In genomic region chr13:47672982-47673670, GRCh38 we compare ENCODE assay signal across 14 cellular contexts.
DNase-seq lines count a peak whose midpoint lies in the region; ATAC-seq and TF ChIP-seq lines count a peak whose summit lies in the region.
"Had no signal": no experiment of that assay in that cellular context is flagged by ENCODE, and none has a peak within 500 bp of the region (broad histone marks: within the 10 kb centered on the region; RNA-seq: fewer than 3 reads in every experiment).

No MANE protein-coding gene starts in this region.

- H3K4me1 ChIP-seq in prostate gland (replicated peaks) = no peaks in the 10 kb centered on the region

- no peak overlapping the region for H3K4me3 Mint-ChIP-seq in mesothelial cell of epicardium
- no peak overlapping the region for H3K4me3 Mint-ChIP-seq in activated T-helper 17 cell treated with anti-CD3 and anti-CD28 coated beads, Interleukin-2, amount 50 U/mL, for 72 hours
- H3K4me3 Mint-ChIP-seq: activated naive CD4-positive, alpha-beta T cell treated with anti-CD3 and anti-CD28 coated beads for 36 hours; B cell; endodermal cell had no signal

- H3K27me3 Mint-ChIP-seq in mesothelial cell of epicardium (ENCODE audit: low read depth) = peaks cover 5% of the 10 kb centered on the region
- H3K27me3 Mint-ChIP-seq in activated T-helper 17 cell treated with anti-CD3 and anti-CD28 coated beads, Interleukin-2, amount 50 U/mL, for 72 hours = no peaks in the 10 kb centered on the region
- H3K27me3 Mint-ChIP-seq: B cell had no signal

- H3K36me3 ChIP-seq in prostate gland = no peaks in the 10 kb centered on the region

- TF ChIP-seq POLR2A in prostate gland (IDR thresholded peaks at IDR 0.05) = no peak

- no peaks in the 10 kb centered on the region for H3K36me3 Mint-ChIP-seq in mesothelial cell of epicardium
- H3K36me3 Mint-ChIP-seq in activated T-helper 17 cell treated with anti-CD3 and anti-CD28 coated beads, Interleukin-2, amount 50 U/mL, for 72 hours (ENCODE audit: low read depth) = no peaks in the 10 kb centered on the region

- no peaks in the 10 kb centered on the region for H3K9me3 Mint-ChIP-seq in mesothelial cell of epicardium
- H3K9me3 Mint-ChIP-seq in activated T-helper 17 cell treated with anti-CD3 and anti-CD28 coated beads, Interleukin-2, amount 50 U/mL, for 72 hours = no peaks in the 10 kb centered on the region
- H3K9me3 Mint-ChIP-seq: activated naive CD4-positive, alpha-beta T cell treated with anti-CD3 and anti-CD28 coated beads for 36 hours; endodermal cell had no signal

- no peak for ATAC-seq in GM18907 (IDR thresholded peaks at IDR 0.05; ENCODE audit: unreplicated experiment)
- ATAC-seq in activated T-helper 17 cell treated with anti-CD3 and anti-CD28 coated beads, Interleukin-2, amount 50 U/mL, for 72 hours (replicated peaks) = no peak
- ATAC-seq in HG02938 (IDR thresholded peaks at IDR 0.05; ENCODE audit: unreplicated experiment) = no peak

- H3K4me3 ChIP-seq in prostate gland = no peak overlapping the region

- peak overlapping the region; percentile 62 for H3K27ac Mint-ChIP-seq in mesothelial cell of epicardium
- no peak overlapping the region for H3K27ac Mint-ChIP-seq in activated T-helper 17 cell treated with anti-CD3 and anti-CD28 coated beads, Interleukin-2, amount 50 U/mL, for 72 hours
- H3K27ac Mint-ChIP-seq: activated naive CD4-positive, alpha-beta T cell treated with anti-CD3 and anti-CD28 coated beads for 36 hours; B cell; endodermal cell had no signal

- H3K4me1 Mint-ChIP-seq in mesothelial cell of epicardium = peaks cover 16% of the 10 kb centered on the region
- no peaks in the 10 kb centered on the region for H3K4me1 Mint-ChIP-seq in activated T-helper 17 cell treated with anti-CD3 and anti-CD28 coated beads, Interleukin-2, amount 50 U/mL, for 72 hours
- H3K4me1 Mint-ChIP-seq: B cell had no signal

- H3K27ac ChIP-seq in prostate gland = no peak overlapping the region

- DNase-seq in AG08395 (ENCODE audit: low spot score) (peak; percentile 86), NCI-H226 (peak; percentile 87), epidermal melanocyte (ENCODE audit: insufficient read length, low spot score) (peak; percentile 57), mesothelial cell of epicardium (ENCODE audit: low spot score in 2 of 2, unreplicated experiment in 2 of 2) (no peak), prostate gland (ENCODE audit: low spot score) (no peak)
- DNase-seq: activated CD4-positive, CD25-positive, alpha-beta regulatory T cell treated with anti-CD3 and anti-CD28 coated beads, Interleukin-2, amount 50 U/mL, for 72 hours; activated naive CD4-positive, alpha-beta T cell treated with anti-CD3 and anti-CD28 coated beads for 36 hours; endodermal cell; NCI-H2171 treated with DMSO at 0.1 percent for 48 hours; SHP77 treated with DMSO at 0.1 percent for 48 hours had no signal

- no peak for TF ChIP-seq CTCF in mesothelial cell of epicardium (IDR thresholded peaks at IDR 0.05; ENCODE audit: unreplicated experiment)
- TF ChIP-seq CTCF in prostate gland (IDR thresholded peaks at IDR 0.05) = no peak

- intact Hi-C loops in prostate gland (cut with DNase I) = no loop called here

- no peaks in the 10 kb centered on the region for H3K9me3 ChIP-seq in prostate gland

- H3K27me3 ChIP-seq in prostate gland (replicated peaks; ENCODE audit: insufficient read depth) = no peaks in the 10 kb centered on the region

- WGBS in prostate gland = 28% methylated on average over 4 of the region's 4 CpGs

Comparison
In these comparisons a context has a peak if more than half of its experiments do, and no peak if none do; other contexts are left out.
1. DNase-seq: peak in AG08395 (single experiment), NCI-H226 (single experiment) and epidermal melanocyte (single experiment); none in mesothelial cell of epicardium (0 of 2) and prostate gland (single experiment).